ENCODE assay signal across 8 cellular contexts in genomic region chr3:33798113-33798417, GRCh38. TPM values are rescaled to one million over a fixed set of nuclear protein-coding genes. Genes with fewer than 3 reads are reported as not detected.
DNase-seq lines count a peak whose midpoint lies in the region; ATAC-seq and TF ChIP-seq lines count a peak whose summit lies in the region.

No MANE protein-coding gene starts in this region.

- H3K4me3 ChIP-seq in HEK293 (ENCODE audit: low read depth, low read length): peak overlapping the region; percentile 100
- peak overlapping the region; percentile 80 for H3K4me3 ChIP-seq in OCI-LY3 (ENCODE audit: low read length)
- peak overlapping the region; percentile 73 for H3K4me3 ChIP-seq in epithelial cell of proximal tubule (ENCODE audit: low read depth, low read length)
- H3K4me3 ChIP-seq in parathyroid adenoma (ENCODE audit: low read depth, low read length): peak overlapping the region; percentile 69

- H3K36me3 ChIP-seq in HEK293 (ENCODE audit: control insufficient read depth in 2 of 2, insufficient read depth in 1 of 2, low read length in 2 of 2): peaks cover 0 to 10% of the 10 kb centered on the region in 2 experiments; a peak in 1 of 3 replicates
- H3K36me3 ChIP-seq in OCI-LY3 (replicated peaks; ENCODE audit: low read depth, low read length): peaks cover 5% of the 10 kb centered on the region
- H3K36me3 ChIP-seq in parathyroid adenoma (ENCODE audit: control insufficient read depth, insufficient read depth, low read length): no peaks in the 10 kb centered on the region

- H3K4me1 ChIP-seq in HEK293 (ENCODE audit: control insufficient read depth, insufficient read depth, low read length): no peaks in the 10 kb centered on the region
- H3K4me1 ChIP-seq in OCI-LY3 (ENCODE audit: low read length): peaks cover 16% of the 10 kb centered on the region
- H3K4me1 ChIP-seq in parathyroid adenoma: no peaks in the 10 kb centered on the region

- peak; percentile 45 for ATAC-seq in GM18858 (IDR thresholded peaks at IDR 0.05; ENCODE audit: unreplicated experiment)

- DNase-seq in epithelial cell of proximal tubule (ENCODE audit: low read depth) (no peak), MV-4-11 (lab: John Stamatoyannopoulos, UW) (no peak), amygdala (lab: John Stamatoyannopoulos, UW) (no peak), epidermal melanocyte (ENCODE audit: insufficient read length, low spot score) (no peak)

- H3K79me2 ChIP-seq in OCI-LY3 (ENCODE audit: low read length) (peaks cover 44% of the 10 kb centered on the region), parathyroid adenoma (peaks cover 14% of the 10 kb centered on the region)

- H3K27me3 ChIP-seq in OCI-LY3 (ENCODE audit: low read depth, low read length) (peaks cover 5% of the 10 kb centered on the region; the same call in 1 of the 2 replicates), parathyroid adenoma (ENCODE audit: control insufficient read depth, insufficient read depth, low read length) (no peaks in the 10 kb centered on the region)

- peaks cover 21% of the 10 kb centered on the region for H4K20me1 ChIP-seq in OCI-LY3 (ENCODE audit: insufficient read depth, low read length)

- TF ChIP-seq CTCF in HEK293 (tag by site-specific recombination; IDR thresholded peaks at IDR 0.05) (no peak), OCI-LY3 (IDR thresholded peaks at IDR 0.05; ENCODE audit: low read depth, low read length) (no peak), epithelial cell of proximal tubule (conservative IDR thresholded peaks at IDR 0.05; ENCODE audit: low read depth, low read length) (no peak), parathyroid adenoma (IDR thresholded peaks at IDR 0.05) (no peak)

- POLR2A ChIA-PET in HEK293 (lab: Yijun Ruan, JAX): interaction anchor here (0.6 to 1.9 kb wide), 10 partner anchors 13 to 417 kb away, joined by 3 to 11 read pairs (median 4); partner anchors contain the start of gene UBP1

- CTCF ChIA-PET in HEK293 (lab: Yijun Ruan, JAX): interaction anchor here (0.6 to 1.7 kb wide), 3 partner anchors 11 to 472 kb away, joined by 3 to 4 read pairs (median 3); no protein-coding TSS in a partner anchor

- H3K27ac ChIP-seq in HEK293 (ENCODE audit: extremely low read depth, low read depth, low read length) (no peak overlapping the region), OCI-LY3 (ENCODE audit: low read length) (no peak overlapping the region), parathyroid adenoma (peak overlapping the region; percentile 91)

- H3K9me3 ChIP-seq in HEK293 (ENCODE audit: control insufficient read depth, insufficient read depth, low read depth, low read length): no peaks in the 10 kb centered on the region
- H3K9me3 ChIP-seq in OCI-LY3 (ENCODE audit: insufficient read depth, low read length): no peaks in the 10 kb centered on the region
- H3K9me3 ChIP-seq in parathyroid adenoma (ENCODE audit: control insufficient read depth, low read length): no peaks in the 10 kb centered on the region

- peak overlapping the region; percentile 92 for H2AFZ ChIP-seq in OCI-LY3 (ENCODE audit: low read depth, low read length)
- peak overlapping the region; percentile 96 for H2AFZ ChIP-seq in parathyroid adenoma

- H3K4me2 ChIP-seq in OCI-LY3 (ENCODE audit: low read length): peak overlapping the region; percentile 77
- peak overlapping the region; percentile 81 for H3K4me2 ChIP-seq in parathyroid adenoma (ENCODE audit: low read length)

- H3K9ac ChIP-seq in OCI-LY3 (ENCODE audit: low read length): peak overlapping the region; percentile 71
- H3K9ac ChIP-seq in parathyroid adenoma: peak overlapping the region; percentile 82

TF ChIP-seq in HEK293, 187 proteins besides CTCF, POLR2A, EP300 and RAD21:
- TF ChIP-seq ZNF354C (tag by site-specific recombination; IDR thresholded peaks at IDR 0.05; ENCODE audit: borderline replicate concordance, low read depth) (no peak), GLIS1 (tag by site-specific recombination; IDR thresholded peaks at IDR 0.05) (peak; percentile 72; the same call in 1 of the 2 replicates), ZNF624 (tag by site-specific recombination; IDR thresholded peaks at IDR 0.05) (no peak), SP7 (tag by site-specific recombination; IDR thresholded peaks at IDR 0.05) (no peak), SCRT2 (tag by site-specific recombination; IDR thresholded peaks at IDR 0.05) (peak; percentile 67; the same call in 1 of the 2 replicates), GLIS2 (tag by site-specific recombination; IDR thresholded peaks at IDR 0.05) (0 out of 2 replicates have a peak, but pooled peaks have one; percentile 20), SALL2 (tag by site-specific recombination; IDR thresholded peaks at IDR 0.05; ENCODE audit: borderline replicate concordance) (no peak), ZNF214 (tag by site-specific recombination; IDR thresholded peaks at IDR 0.05; ENCODE audit: borderline replicate concordance) (no peak), ZNF155 (tag by site-specific recombination; IDR thresholded peaks at IDR 0.05) (no peak), ZNF19 (tag by site-specific recombination; IDR thresholded peaks at IDR 0.05; ENCODE audit: low read depth) (no peak), ZFP37 (tag by site-specific recombination; IDR thresholded peaks at IDR 0.05) (no peak), OSR2 (tag by site-specific recombination; IDR thresholded peaks at IDR 0.05) (0 out of 2 replicates have a peak, but pooled peaks have one; percentile 18), ZXDB (tag by site-specific recombination; IDR thresholded peaks at IDR 0.05) (no peak), ZBTB8A (tag by site-specific recombination; IDR thresholded peaks at IDR 0.05) (no peak)

RNA-seq across cellular contexts. Expression of gene PDCD6IP, which starts 0.4 kb away (rescaled TPM):
- total RNA-seq in epithelial cell of proximal tubule: 71.3 and 103 TPM in 2 replicates
